ENCODE assay signal across 8 cellular contexts in genomic region chr4:77075869-77076801, GRCh38.
A peak's percentile ranks its signal among the peaks of the same experiment; 100 is the strongest.
DNase-seq lines count a peak whose midpoint lies in the region; ATAC-seq lines count a peak whose summit lies in the region.

A gene with protein sequence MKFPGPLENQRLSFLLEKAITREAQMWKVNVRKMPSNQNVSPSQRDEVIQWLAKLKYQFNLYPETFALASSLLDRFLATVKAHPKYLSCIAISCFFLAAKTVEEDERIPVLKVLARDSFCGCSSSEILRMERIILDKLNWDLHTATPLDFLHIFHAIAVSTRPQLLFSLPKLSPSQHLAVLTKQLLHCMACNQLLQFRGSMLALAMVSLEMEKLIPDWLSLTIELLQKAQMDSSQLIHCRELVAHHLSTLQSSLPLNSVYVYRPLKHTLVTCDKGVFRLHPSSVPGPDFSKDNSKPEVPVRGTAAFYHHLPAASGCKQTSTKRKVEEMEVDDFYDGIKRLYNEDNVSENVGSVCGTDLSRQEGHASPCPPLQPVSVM (minus strand): TSS chr4:77075989. CDS start chr4:77066362, 9,627 bp downstream.

- peaks cover 0 to 21% (median 3%) of the 10 kb centered on the region in 11 experiments; a peak in 8 of 22 replicates for H3K36me3 ChIP-seq in BLaER1 treated with 17β-estradiol and CSF1 and Interleukin-3, amounts not matched to agents 10 nM and 100 nM

- peak within 1 kb of the TSS; percentile 90 to 99 (median 98) for H3K9ac ChIP-seq in BLaER1 treated with 17β-estradiol and CSF1 and Interleukin-3, amounts not matched to agents 10 nM and 100 nM

- H3K27me3 ChIP-seq in BLaER1 treated with 17β-estradiol and CSF1 and Interleukin-3, amounts not matched to agents 10 nM and 100 nM = no peaks in the 10 kb centered on the region

- peaks cover 36 to 41% (median 40%) of the 10 kb centered on the region in 11 experiments for H4K20me1 ChIP-seq in BLaER1 treated with 17β-estradiol and CSF1 and Interleukin-3, amounts not matched to agents 10 nM and 100 nM

- H3K4me1 ChIP-seq in BLaER1 treated with 17β-estradiol and CSF1 and Interleukin-3, amounts not matched to agents 10 nM and 100 nM = peaks cover 48 to 65% (median 54%) of the 10 kb centered on the region in 10 experiments

- H3K9me3 ChIP-seq in BLaER1 treated with 17β-estradiol and CSF1 and Interleukin-3, amounts not matched to agents 10 nM and 100 nM (replicated peaks in 1 of 11) = no peaks in the 10 kb centered on the region

- ATAC-seq in GM19372 (IDR thresholded peaks at IDR 0.05; ENCODE audit: low read depth, unreplicated experiment) (peak; percentile 62), HG03521 (IDR thresholded peaks at IDR 0.05; ENCODE audit: unreplicated experiment) (peak; percentile 68)

- peak within 1 kb of the TSS; percentile 93 to 100 (median 99) for H3K27ac ChIP-seq in BLaER1 treated with 17β-estradiol and CSF1 and Interleukin-3, amounts not matched to agents 10 nM and 100 nM

- DNase-seq in NCI-H748 (lab: John Stamatoyannopoulos, UW; ENCODE audit: unreplicated experiment) (peak; percentile 94), cortex of kidney (lab: John Stamatoyannopoulos, UW) (peak; percentile 62), left kidney (ENCODE audit: low read depth, low spot score) (peak; percentile 99)
- DNase-seq in activated CD4-positive, alpha-beta T cell treated with anti-CD3 and anti-CD28 coated beads, Interleukin-2, amount 50 U/mL, for 1 hour = peak; percentile 89
- peak; percentile 91 to 93 for DNase-seq in stimulated activated CD4-positive, alpha-beta T cell treated with anti-CD3 and anti-CD28 coated beads, Interleukin-2, amount 100 ng/mL, for 24 hours

- H3K4me2 ChIP-seq in BLaER1 treated with 17β-estradiol and CSF1 and Interleukin-3, amounts not matched to agents 10 nM and 100 nM = peak within 1 kb of the TSS; percentile 85 to 98 (median 95)

- peak within 1 kb of the TSS; percentile 57 to 83 (median 78) for H3K4me3 ChIP-seq in BLaER1 treated with 17β-estradiol and CSF1 and Interleukin-3, amounts not matched to agents 10 nM and 100 nM

Comparison
In these comparisons a context has a peak if more than half of its experiments do, and no peak if none do; other contexts are left out.
1. Peak in every context shown above with its lines: DNase-seq, ATAC-seq, H3K4me3 ChIP-seq and H3K27ac ChIP-seq.